In genomic region chr13:20161275-20161950, GRCh38 we compare ENCODE assay signal across 8 cellular contexts. TPM values are rescaled to one million over a fixed set of nuclear protein-coding genes. Genes with fewer than 3 reads are reported as not detected.
DNase-seq lines count a peak whose midpoint lies in the region; ATAC-seq, FAIRE-seq and TF ChIP-seq lines count a peak whose summit lies in the region.

No MANE protein-coding gene starts in this region.

- ATAC-seq in HG03571 (IDR thresholded peaks at IDR 0.05; ENCODE audit: unreplicated experiment): peak; percentile 48
- peak; percentile 64 to 79 for ATAC-seq in left cardiac atrium

- no peak for FAIRE-seq in kidney (lab: Jason Lieb, UNC)

- H3K27ac Mint-ChIP-seq in activated T-cell treated with anti-CD3 and anti-CD28 coated beads, Interleukin-2, amount 50 U/mL, for 24 hours: peak overlapping the region; percentile 44

- H3K36me3 ChIP-seq in kidney (ENCODE audit: control insufficient read depth in 1 of 2, insufficient read depth in 2 of 2, low read length in 2 of 2): no peaks in the 10 kb centered on the region

- H3K27ac ChIP-seq in kidney (ENCODE audit: low read depth in 2 of 2, low read length in 2 of 2): no peak overlapping the region

- no peak overlapping the region for H3K4me3 ChIP-seq in kidney (ENCODE audit: low read length in 2 of 2)

- no peak for TF ChIP-seq CTCF in GM20000 (IDR thresholded peaks at IDR 0.05; ENCODE audit: extremely low read depth, missing control alignments)
- no peak for TF ChIP-seq CTCF in kidney (IDR thresholded peaks at IDR 0.05; ENCODE audit: borderline replicate concordance, extremely low read depth, insufficient read depth)

- no peaks in the 10 kb centered on the region for H3K9me3 ChIP-seq in kidney (ENCODE audit: control insufficient read depth in 1 of 2, low read length in 2 of 2)

- no peak overlapping the region for H3K9ac ChIP-seq in kidney (ENCODE audit: low read length in 2 of 2)

- H3K4me1 ChIP-seq in kidney (ENCODE audit: control insufficient read depth in 1 of 2, insufficient read depth in 1 of 2, low read depth in 1 of 2, low read length in 2 of 2): peaks cover 0 to 4% of the 10 kb centered on the region in 2 donors

- no peaks in the 10 kb centered on the region for H3K36me3 Mint-ChIP-seq in activated T-cell treated with anti-CD3 and anti-CD28 coated beads, Interleukin-2, amount 50 U/mL, for 24 hours (ENCODE audit: low read depth)

- intact Hi-C loops in left cardiac atrium (cut with DNase I) (loop anchor here (2.0 to 10.0 kb wide), 4 partner anchors 35 to 129 kb away; no protein-coding TSS in a partner anchor), kidney (cut with DNase I) (no loop called here)

- peak overlapping the region; percentile 82 for H3K4me3 Mint-ChIP-seq in activated T-cell treated with anti-CD3 and anti-CD28 coated beads, Interleukin-2, amount 50 U/mL, for 24 hours

- peaks cover 51% of the 10 kb centered on the region for H3K27me3 Mint-ChIP-seq in activated T-cell treated with anti-CD3 and anti-CD28 coated beads, Interleukin-2, amount 50 U/mL, for 24 hours

- DNase-seq in CD1c-positive myeloid dendritic cell (ENCODE audit: extremely low spot score): peak; percentile 64
- DNase-seq in GM20000 (ENCODE audit: low spot score): peak; percentile 65
- peak; percentile 66 for DNase-seq in activated T-cell treated with anti-CD3 and anti-CD28 coated beads, Interleukin-2, amount 50 U/mL, for 24 hours
- DNase-seq in left cardiac atrium: peak; percentile 45
- peak; percentile 30 for DNase-seq in stimulated activated CD4-positive, alpha-beta T cell treated with anti-CD3 and anti-CD28 coated beads, Interleukin-1b, Interleukin-23, amount 100 ng/mL, for 48 hours
- DNase-seq in kidney: no peak
- no peak for DNase-seq in HCEC 1CT

- H3K4me1 Mint-ChIP-seq in activated T-cell treated with anti-CD3 and anti-CD28 coated beads, Interleukin-2, amount 50 U/mL, for 24 hours (ENCODE audit: low read depth): peaks cover 21% of the 10 kb centered on the region

- no peaks in the 10 kb centered on the region for H3K9me3 Mint-ChIP-seq in activated T-cell treated with anti-CD3 and anti-CD28 coated beads, Interleukin-2, amount 50 U/mL, for 24 hours

RNA-seq across cellular contexts. Expression of gene GJA3, which starts 0.6 kb away (rescaled TPM):
- total RNA-seq in left cardiac atrium (1 to 10 TPM; 6.2 to 8.0 TPM), kidney (0.16 TPM)
- 1.1 TPM for polyA plus RNA-seq in kidney (ENCODE audit: insufficient read depth, low read depth, low replicate concordance)

RNA-seq across cellular contexts. Expression of gene GJB2, which starts 31.3 kb away (rescaled TPM):
- total RNA-seq in left cardiac atrium: under 1 TPM in 1 of 2 donors, not detected in 1; 0.27 TPM
- 5.0 TPM for total RNA-seq in kidney
- polyA plus RNA-seq in kidney (ENCODE audit: insufficient read depth, low read depth, low replicate concordance): 13.1 TPM

Comparison
In these comparisons a context has a peak if more than half of its experiments do, and no peak if none do; other contexts are left out.
1. DNase-seq: peak in CD1c-positive myeloid dendritic cell (single experiment), GM20000 (single experiment), activated T-cell treated with anti-CD3 and anti-CD28 coated beads, Interleukin-2, amount 50 U/mL, for 24 hours (single experiment), left cardiac atrium (single experiment) and stimulated activated CD4-positive, alpha-beta T cell treated with anti-CD3 and anti-CD28 coated beads, Interleukin-1b, Interleukin-23, amount 100 ng/mL, for 48 hours (single experiment); none in kidney (single experiment) and HCEC 1CT (single experiment).